Comparison of ENCODE assay signal across 7 cellular contexts in the genomic region with DNA sequence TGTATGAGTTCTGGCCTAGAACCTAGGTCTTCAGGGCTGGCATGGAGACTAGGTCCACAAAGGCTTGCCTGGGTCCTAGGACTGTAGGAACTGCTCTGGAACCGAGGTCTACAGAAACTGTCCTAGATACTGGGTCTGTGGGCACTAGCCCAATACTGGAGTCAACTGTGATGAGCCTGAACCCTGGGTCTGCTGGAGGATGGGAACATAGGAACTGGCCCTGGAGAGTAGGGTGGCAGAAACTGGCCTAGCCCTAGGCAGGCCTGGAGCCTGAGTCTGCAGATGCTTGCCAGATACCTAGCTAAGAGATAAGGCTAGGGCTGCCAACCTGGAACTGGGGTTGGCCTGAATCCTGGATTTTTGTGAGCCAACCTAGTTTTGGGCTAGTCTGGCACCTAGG. TPM values are rescaled to one million over a fixed set of nuclear protein-coding genes. Genes with fewer than 3 reads are reported as not detected.
"Had no signal": no experiment of that assay in that cellular context is flagged by ENCODE, and none has a peak within 500 bp of the region (broad histone marks: within the 10 kb centered on the region; RNA-seq: fewer than 3 reads in every experiment).

No MANE protein-coding gene starts in this region.

- H3K27ac Mint-ChIP-seq: IgD-negative memory B cell had no signal

- ATAC-seq: HepG2, K562 had no signal

- H3K27ac ChIP-seq: HL-60 had no signal

- DNase-seq: IMR-90, KBM-7 had no signal

- H3K4me3 Mint-ChIP-seq: IgD-negative memory B cell had no signal

- H3K4me3 ChIP-seq: K562 had no signal

RNA-seq across cellular contexts. Expression of gene GLYATL2, which starts 19.2 kb away (rescaled TPM):
- total RNA-seq: HepG2, HT-29, K562 had no signal
- polyA plus RNA-seq: HepG2, IgD-negative memory B cell, K562 had no signal
